Comparison of ENCODE assay signal across 23 cellular contexts in the genomic region with DNA sequence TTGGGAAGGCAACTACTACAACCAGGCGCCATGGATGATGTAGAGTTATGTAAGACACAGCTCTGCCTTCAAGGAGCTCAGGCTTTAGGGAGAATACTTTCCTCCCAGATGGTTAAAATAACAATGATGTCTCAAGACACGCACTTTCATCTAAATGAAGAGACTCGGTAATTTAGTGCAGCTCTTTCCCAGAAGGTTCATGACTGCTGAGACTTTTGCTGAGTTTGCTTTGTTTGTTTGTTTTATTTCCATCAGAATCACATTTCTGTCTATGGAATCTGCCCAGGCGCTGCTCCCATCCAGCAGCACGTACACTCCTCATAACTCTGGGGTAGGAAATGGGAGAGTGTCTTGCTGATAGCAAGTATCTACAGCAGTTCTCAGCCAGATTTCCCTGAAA.
"Had no signal": no experiment of that assay in that cellular context is flagged by ENCODE, and none has a peak within 500 bp of the region (broad histone marks: within the 10 kb centered on the region; RNA-seq: fewer than 3 reads in every experiment).

No MANE protein-coding gene starts in this region.

- H3K36me3 ChIP-seq: cardiac muscle cell, pancreas, vagina had no signal

- ATAC-seq: activated T-cell treated with anti-CD3 and anti-CD28 coated beads, Interleukin-2, amount 50 U/mL, for 4 hours; pancreas; right cardiac atrium; stimulated activated naive B cell treated with anti-CD40 and anti-IgM and Interleukin-4, amounts not matched to agents 10 μg/mL and 1 μg/mL and 100 μg/mL, for 72 hours; T-helper 17 cell had no signal

- H3K9me3 Mint-ChIP-seq: activated naive CD4-positive, alpha-beta T cell treated with anti-CD3 and anti-CD28 coated beads for 36 hours; activated T-cell treated with anti-CD3 and anti-CD28 coated beads, Interleukin-2, amount 50 U/mL, for 4 hours; activated T-helper 2 cell treated with anti-CD3 and anti-CD28 coated beads, Interferon-gamma antibody, Interleukin-2, Interleukin-4, amounts not matched to agents 10 μg/mL and 5 μg/mL and 100 μg/mL, durations not matched to agents 14 hours and 24 hours and 36 hours; dendritic cell treated with granulocyte-macrophage colony-stimulating factor and Interleukin-4, amounts not matched to agents 40 ng/mL and 50 ng/mL, for 4 days; memory B cell; nephron progenitor cell; stimulated activated naive B cell treated with anti-CD40 and anti-IgM and Interleukin-4, amounts not matched to agents 10 μg/mL and 1 μg/mL and 100 μg/mL, for 72 hours had no signal

- H3K27me3 ChIP-seq: pancreas, testis, vagina had no signal

- H3K4me3 ChIP-seq: cardiac muscle cell, pancreas, testis, vagina had no signal

- H3K27ac Mint-ChIP-seq: activated naive CD4-positive, alpha-beta T cell treated with anti-CD3 and anti-CD28 coated beads for 36 hours; activated T-helper 2 cell treated with anti-CD3 and anti-CD28 coated beads, Interferon-gamma antibody, Interleukin-2, Interleukin-4, amounts not matched to agents 10 μg/mL and 5 μg/mL and 100 μg/mL, durations not matched to agents 14 hours and 24 hours and 36 hours; dendritic cell treated with granulocyte-macrophage colony-stimulating factor and Interleukin-4, amounts not matched to agents 40 ng/mL and 50 ng/mL, for 4 days; memory B cell; nephron progenitor cell; stimulated activated naive B cell treated with anti-CD40 and anti-IgM and Interleukin-4, amounts not matched to agents 10 μg/mL and 1 μg/mL and 100 μg/mL, for 72 hours; T-helper 17 cell had no signal

- H3K4me3 Mint-ChIP-seq: activated naive CD4-positive, alpha-beta T cell treated with anti-CD3 and anti-CD28 coated beads for 36 hours; activated T-cell treated with anti-CD3 and anti-CD28 coated beads, Interleukin-2, amount 50 U/mL, for 4 hours; dendritic cell treated with granulocyte-macrophage colony-stimulating factor and Interleukin-4, amounts not matched to agents 40 ng/mL and 50 ng/mL, for 4 days; memory B cell; nephron progenitor cell; stimulated activated naive B cell treated with anti-CD40 and anti-IgM and Interleukin-4, amounts not matched to agents 10 μg/mL and 1 μg/mL and 100 μg/mL, for 72 hours; T-helper 17 cell had no signal

- H3K4me1 Mint-ChIP-seq: memory B cell; stimulated activated naive B cell treated with anti-CD40 and anti-IgM and Interleukin-4, amounts not matched to agents 10 μg/mL and 1 μg/mL and 100 μg/mL, for 72 hours; T-helper 17 cell had no signal

- H3K36me3 Mint-ChIP-seq: memory B cell; stimulated activated naive B cell treated with anti-CD40 and anti-IgM and Interleukin-4, amounts not matched to agents 10 μg/mL and 1 μg/mL and 100 μg/mL, for 72 hours had no signal

- H3K9me3 ChIP-seq: pancreas, testis, vagina had no signal

- H3K4me1 ChIP-seq: pancreas, testis, vagina had no signal

- DNase-seq: activated CD4-positive, alpha-beta T cell treated with anti-CD3 and anti-CD28 coated beads for 4 hours; activated CD4-positive, alpha-beta T cell treated with anti-CD3 and anti-CD28 coated beads, Interleukin-2, amount 50 U/mL, for 48 hours; activated CD4-positive, CD25-positive, alpha-beta regulatory T cell; activated CD8-positive, alpha-beta memory T cell treated with anti-CD3 and anti-CD28 coated beads, Interleukin-2, amount 50 U/mL, for 48 hours; activated naive CD4-positive, alpha-beta T cell treated with anti-CD3 and anti-CD28 coated beads for 36 hours; activated T-cell treated with anti-CD3 and anti-CD28 coated beads, Interleukin-2, amount 50 U/mL, for 4 hours; effector CD4-positive, alpha-beta T cell; glutamatergic neuron; hypothalamus; nephron progenitor cell; pancreas; right cardiac atrium; small intestine; stimulated activated CD4-positive, alpha-beta T cell treated with anti-CD3 and anti-CD28 coated beads, Interleukin-2, amount 100 ng/mL, for 24 hours; stimulated activated naive B cell treated with anti-CD40 and anti-IgM and Interleukin-4, amounts not matched to agents 10 μg/mL and 1 μg/mL and 100 μg/mL, for 72 hours; T-helper 17 cell; testis; trophoblast cell had no signal

- H3K27me3 Mint-ChIP-seq: dendritic cell treated with granulocyte-macrophage colony-stimulating factor and Interleukin-4, amounts not matched to agents 40 ng/mL and 50 ng/mL, for 4 days had no signal

- H3K27ac ChIP-seq: cardiac muscle cell, pancreas, testis, vagina had no signal
